In genomic region chr1:154971341-154971998, GRCh38 we compare ENCODE assay signal across 8 cellular contexts. TPM values are rescaled to one million over a fixed set of nuclear protein-coding genes. Genes with fewer than 3 reads are reported as not detected.
DNase-seq lines count a peak whose midpoint lies in the region; ATAC-seq, FAIRE-seq and TF ChIP-seq lines count a peak whose summit lies in the region.

No MANE protein-coding gene starts in this region.

- H2AFZ ChIP-seq in HepG2 (ENCODE audit: low read length): no peak overlapping the region

- no peak for TF ChIP-seq EP300 in HepG2 (IDR thresholded peaks at IDR 0.05; ENCODE audit: low read depth in 2 of 2, low read length in 2 of 2)
- TF ChIP-seq EP300 in HepG2 (CRISPR knock-in tag; IDR thresholded peaks at IDR 0.05; ENCODE audit: borderline replicate concordance): no peak
- peak in 1 of 4 donors; percentile 16 for TF ChIP-seq EP300 in upper lobe of left lung (IDR thresholded peaks at IDR 0.05)

- H3K4me3 ChIP-seq in HepG2 (replicated peaks in 1 of 3; ENCODE audit: insufficient read depth in 1 of 3, low read depth in 2 of 3, low read length in 3 of 3): peak overlapping the region in 1 of 3 experiments; percentile 75; a peak in 2 of 6 replicates
- peak overlapping the region in 3 of 4 donors; percentile 25 to 61 (median 31) for H3K4me3 ChIP-seq in upper lobe of left lung

- CTCF ChIA-PET in HepG2 (lab: Yijun Ruan, JAX; ENCODE audit: low intra/inter-chr PET ratio, low total read pairs): no interaction called here

- H3K9me3 ChIP-seq in HepG2 (ENCODE audit: low read length): no peaks in the 10 kb centered on the region
- no peaks in the 10 kb centered on the region for H3K9me3 ChIP-seq in upper lobe of left lung

- POLR2A ChIA-PET in HepG2 (lab: Yijun Ruan, JAX): interaction anchor here (0.8 to 6.6 kb wide), 23 partner anchors 10 to 155 kb away, joined by 3 to 148 read pairs (median 7); partner anchors contain the start of genes FLAD1, LENEP, PBXIP1 and PMVK

- in situ Hi-C loops in HepG2 (cut with HindIII; ENCODE audit: extremely low pct_ligation_motif_present, low pct_unique_long_range_greater_than_20kb): no loop called here

- FAIRE-seq in HepG2 (lab: Jason Lieb, UNC): no peak

- H3K36me3 ChIP-seq in HepG2 (replicated peaks in 1 of 2; ENCODE audit: control insufficient read depth in 1 of 2, insufficient read depth in 2 of 2, low read length in 2 of 2) (peaks cover 13 to 26% of the 10 kb centered on the region in 2 experiments; a peak in 4 of 5 replicates), upper lobe of left lung (peaks cover 9 to 30% (median 21%) of the 10 kb centered on the region in 4 donors)

- H3K9me3 Mint-ChIP-seq in activated T-cell treated with anti-CD3 and anti-CD28 coated beads, Interleukin-2, amount 50 U/mL, for 72 hours: no peaks in the 10 kb centered on the region

- H3K27ac ChIP-seq in angular gyrus (ENCODE audit: low read depth, low read length): peak overlapping the region; percentile 87
- H3K27ac ChIP-seq in HepG2 (ENCODE audit: extremely low read length, insufficient read depth, low read length): peak overlapping the region; percentile 100
- H3K27ac ChIP-seq in upper lobe of left lung: peak overlapping the region; percentile 97 to 99 (median 98)

- TF ChIP-seq POLR2A in HepG2 (IDR thresholded peaks at IDR 0.05; ENCODE audit: insufficient read depth in 1 of 2, low read depth in 2 of 2, low read length in 2 of 2): no peak; a peak in 1 of 4 replicates
- no peak for TF ChIP-seq POLR2A in upper lobe of left lung (IDR thresholded peaks at IDR 0.05)

- no TSS peak for BruUV-seq in HepG2 (replicated peaks; lab: Mats Ljungman, UMichigan)

- H3K27me3 Mint-ChIP-seq in activated T-cell treated with anti-CD3 and anti-CD28 coated beads, Interleukin-2, amount 50 U/mL, for 72 hours (ENCODE audit: low read depth): no peaks in the 10 kb centered on the region

- peak overlapping the region; percentile 78 for H3K27ac Mint-ChIP-seq in activated T-cell treated with anti-CD3 and anti-CD28 coated beads, Interleukin-2, amount 50 U/mL, for 72 hours

- no peak for DNase-seq in activated T-cell treated with anti-CD3 and anti-CD28 coated beads, Interleukin-2, amount 50 U/mL, for 72 hours
- no peak for DNase-seq in activated T-cell treated with anti-CD3 and anti-CD28 coated beads, Interleukin-2, amount 50 U/mL, for 48 hours
- no peak for DNase-seq in HepG2 (ENCODE audit: low spot score)
- peak in 1 of 2 donors; percentile 68 for DNase-seq in upper lobe of left lung
- no peak for DNase-seq in ecto neural progenitor cell (ENCODE audit: low spot score)
- DNase-seq in globus pallidus (ENCODE audit: low spot score): no peak
- no peak for DNase-seq in pons (ENCODE audit: low spot score)

- intact Hi-C loops in HepG2 (cut with micrococcal nuclease; ENCODE audit: unreplicated experiment): no loop called here

- H3K4me1 ChIP-seq in HepG2 (ENCODE audit: insufficient read depth, low read length): peaks cover 62% of the 10 kb centered on the region
- peaks cover 50 to 66% (median 64%) of the 10 kb centered on the region in 4 donors for H3K4me1 ChIP-seq in upper lobe of left lung

- peaks cover 59% of the 10 kb centered on the region for H3K79me2 ChIP-seq in HepG2 (ENCODE audit: insufficient read depth, low read length)

- no peak for ATAC-seq in activated T-cell treated with anti-CD3 and anti-CD28 coated beads, Interleukin-2, amount 50 U/mL, for 72 hours (replicated peaks in 1 of 2)
- ATAC-seq in HepG2: no peak
- no peak for ATAC-seq in upper lobe of left lung (ENCODE audit: low FRiP score in 2 of 2)

- H3K9ac ChIP-seq in HepG2 (ENCODE audit: insufficient read depth, low read depth, low read length): peak overlapping the region; percentile 63

- TF ChIP-seq RAD21 in HepG2 (CRISPR knock-in tag; IDR thresholded peaks at IDR 0.05): no peak

- 82% methylated on average over 10 of the region's 10 CpGs for WGBS in HepG2 (ENCODE audit: low lambda C conversion rate)
- 34 to 44% methylated on average over 10 of the region's 10 CpGs for WGBS in upper lobe of left lung, 2 donors

- peaks cover 4% of the 10 kb centered on the region in 2 donors for H3K36me3 Mint-ChIP-seq in activated T-cell treated with anti-CD3 and anti-CD28 coated beads, Interleukin-2, amount 50 U/mL, for 72 hours (ENCODE audit: insufficient read depth in 2 of 2)

- peak overlapping the region; percentile 100 for H3K4me2 ChIP-seq in HepG2 (ENCODE audit: low read depth, low read length)

- H3K4me3 Mint-ChIP-seq in activated T-cell treated with anti-CD3 and anti-CD28 coated beads, Interleukin-2, amount 50 U/mL, for 72 hours: peak overlapping the region; percentile 48 to 65

- H3K4me1 Mint-ChIP-seq in activated T-cell treated with anti-CD3 and anti-CD28 coated beads, Interleukin-2, amount 50 U/mL, for 72 hours (ENCODE audit: low read depth): peaks cover 44% of the 10 kb centered on the region

- TF ChIP-seq CTCF in HepG2 (CRISPR knock-in tag; IDR thresholded peaks at IDR 0.05) (no peak), upper lobe of left lung (IDR thresholded peaks at IDR 0.05) (no peak)

- no peaks in the 10 kb centered on the region for H4K20me1 ChIP-seq in HepG2 (ENCODE audit: insufficient read depth, low read length)

- H3K27me3 ChIP-seq in HepG2 (ENCODE audit: control insufficient read depth in 1 of 2, insufficient read depth in 2 of 2, low read length in 2 of 2) (no peaks in the 10 kb centered on the region; a peak in 1 of 5 replicates), upper lobe of left lung (no peaks in the 10 kb centered on the region)

RNA-seq across cellular contexts. Expression of gene SHC1, which starts 0.9 kb away (rescaled TPM):
- 10 to 100 TPM; 55.8 to 58.6 TPM for total RNA-seq in activated T-cell treated with anti-CD3 and anti-CD28 coated beads, Interleukin-2, amount 50 U/mL, for 72 hours
- total RNA-seq in HepG2 (2016; rRNA removed; fragmentation: Illumina TruSeq; extraction: Trizol): 52.0 and 55.0 TPM in 2 replicates
- total RNA-seq in HepG2 (2016; cell fraction: cytosol; rRNA removed; fragmentation: Illumina TruSeq; extraction: Trizol; ENCODE audit: low read depth): 10.4 and 11.4 TPM in 2 replicates
- 43.4 and 62.0 TPM in 2 replicates for total RNA-seq in HepG2 (2016; cell fraction: insoluble cytoplasmic fraction; rRNA removed; fragmentation: Illumina TruSeq; extraction: Trizol)
- total RNA-seq in HepG2 (2016; cell fraction: membrane; rRNA removed; fragmentation: Illumina TruSeq; extraction: Trizol): 32.4 and 34.5 TPM in 2 replicates
- 38.5 and 42.7 TPM in 2 replicates for total RNA-seq in HepG2 (2016; cell fraction: nucleus; rRNA removed; fragmentation: Illumina TruSeq; extraction: Trizol)
- polyA plus RNA-seq in HepG2 (2011; rRNA removed): 137 and 146 TPM in 2 replicates
- polyA plus RNA-seq in HepG2 (2011; cell fraction: cytosol; rRNA removed): 58.2 and 72.4 TPM in 2 replicates
- polyA plus RNA-seq in HepG2 (2011; cell fraction: nucleus; rRNA removed): 261 and 328 TPM in 2 replicates
- polyA plus RNA-seq in HepG2 (2012): 46.9 and 60.8 TPM in 2 replicates
- 13.4 and 13.5 TPM in 2 replicates for polyA plus RNA-seq in HepG2 (2016; cell fraction: cytosol; fragmentation: Illumina TruSeq; extraction: Trizol; ENCODE audit: low read depth)
- 59.8 and 73.1 TPM in 2 replicates for polyA plus RNA-seq in HepG2 (2016; cell fraction: insoluble cytoplasmic fraction; fragmentation: Illumina TruSeq; extraction: Trizol; ENCODE audit: low read depth)
- polyA plus RNA-seq in HepG2 (2016; cell fraction: membrane; fragmentation: Illumina TruSeq; extraction: Trizol; ENCODE audit: low read depth): 34.6 and 37.7 TPM in 2 replicates
- 141 and 171 TPM in 2 replicates for polyA plus RNA-seq in HepG2 (2016; cell fraction: nucleus; fragmentation: Illumina TruSeq; extraction: Trizol; ENCODE audit: insufficient read depth, low read depth)
- polyA minus RNA-seq in HepG2 (2011; rRNA and poly(A)+ RNA removed; ENCODE audit: low replicate concordance): 119 and 193 TPM in 2 replicates
- 49.8 and 52.4 TPM in 2 replicates for polyA minus RNA-seq in HepG2 (2011; cell fraction: cytosol; rRNA and poly(A)+ RNA removed)
- 37.5 and 41.5 TPM in 2 replicates for polyA minus RNA-seq in HepG2 (2011; cell fraction: nucleus; rRNA and poly(A)+ RNA removed)
- 100 to 1,000 TPM in 1 of 6 donors, 10 to 100 TPM in 5; 55.5 to 130 (median 69.1) TPM for total RNA-seq in upper lobe of left lung

RNA-seq across cellular contexts. Expression of gene CKS1B, which starts 3.0 kb away (rescaled TPM):
- total RNA-seq in activated T-cell treated with anti-CD3 and anti-CD28 coated beads, Interleukin-2, amount 50 U/mL, for 72 hours: 100 to 1,000 TPM; 251 to 304 TPM
- total RNA-seq in HepG2 (2016; rRNA removed; fragmentation: Illumina TruSeq; extraction: Trizol): 217 and 268 TPM in 2 replicates
- 95.8 and 111 TPM in 2 replicates for total RNA-seq in HepG2 (2016; cell fraction: cytosol; rRNA removed; fragmentation: Illumina TruSeq; extraction: Trizol; ENCODE audit: low read depth)
- total RNA-seq in HepG2 (2016; cell fraction: insoluble cytoplasmic fraction; rRNA removed; fragmentation: Illumina TruSeq; extraction: Trizol): 219 and 283 TPM in 2 replicates
- 160 and 171 TPM in 2 replicates for total RNA-seq in HepG2 (2016; cell fraction: membrane; rRNA removed; fragmentation: Illumina TruSeq; extraction: Trizol)
- total RNA-seq in HepG2 (2016; cell fraction: nucleus; rRNA removed; fragmentation: Illumina TruSeq; extraction: Trizol): 75.7 and 82.8 TPM in 2 replicates
- polyA plus RNA-seq in HepG2 (2011; rRNA removed): 122 and 222 TPM in 2 replicates
- 141 and 184 TPM in 2 replicates for polyA plus RNA-seq in HepG2 (2011; cell fraction: cytosol; rRNA removed)
- polyA plus RNA-seq in HepG2 (2011; cell fraction: nucleus; rRNA removed): 54.7 and 67.5 TPM in 2 replicates
- 103 and 128 TPM in 2 replicates for polyA plus RNA-seq in HepG2 (2012)
- 98.3 and 114 TPM in 2 replicates for polyA plus RNA-seq in HepG2 (2016; cell fraction: cytosol; fragmentation: Illumina TruSeq; extraction: Trizol; ENCODE audit: low read depth)
- polyA plus RNA-seq in HepG2 (2016; cell fraction: insoluble cytoplasmic fraction; fragmentation: Illumina TruSeq; extraction: Trizol; ENCODE audit: low read depth): 306 and 328 TPM in 2 replicates
- 149 and 155 TPM in 2 replicates for polyA plus RNA-seq in HepG2 (2016; cell fraction: membrane; fragmentation: Illumina TruSeq; extraction: Trizol; ENCODE audit: low read depth)
- polyA plus RNA-seq in HepG2 (2016; cell fraction: nucleus; fragmentation: Illumina TruSeq; extraction: Trizol; ENCODE audit: insufficient read depth, low read depth): 139 and 158 TPM in 2 replicates
- 89.2 and 369 TPM in 2 replicates for polyA minus RNA-seq in HepG2 (2011; rRNA and poly(A)+ RNA removed; ENCODE audit: low replicate concordance)
- polyA minus RNA-seq in HepG2 (2011; cell fraction: cytosol; rRNA and poly(A)+ RNA removed): 31.4 and 39.6 TPM in 2 replicates
- 20.0 and 31.2 TPM in 2 replicates for polyA minus RNA-seq in HepG2 (2011; cell fraction: nucleus; rRNA and poly(A)+ RNA removed)
- total RNA-seq in upper lobe of left lung: 10 to 100 TPM in 5 of 6 donors, 1 to 10 TPM in 1; 9.9 to 31.1 (median 22.5) TPM

RNA-seq across cellular contexts. Expression of gene PYGO2, which starts 9.9 kb away (rescaled TPM):
- 10 to 100 TPM; 43.6 to 45.3 TPM for total RNA-seq in activated T-cell treated with anti-CD3 and anti-CD28 coated beads, Interleukin-2, amount 50 U/mL, for 72 hours
- total RNA-seq in HepG2 (2016; rRNA removed; fragmentation: Illumina TruSeq; extraction: Trizol) (20.3 and 21.3 TPM in 2 replicates), upper lobe of left lung (10 to 100 TPM; 20.1 to 41.9 (median 27.5) TPM)
- total RNA-seq in HepG2 (2016; cell fraction: cytosol; rRNA removed; fragmentation: Illumina TruSeq; extraction: Trizol; ENCODE audit: low read depth): 3.2 and 3.5 TPM in 2 replicates
- total RNA-seq in HepG2 (2016; cell fraction: insoluble cytoplasmic fraction; rRNA removed; fragmentation: Illumina TruSeq; extraction: Trizol): 19.3 and 19.4 TPM in 2 replicates
- total RNA-seq in HepG2 (2016; cell fraction: membrane; rRNA removed; fragmentation: Illumina TruSeq; extraction: Trizol): 14.9 and 16.1 TPM in 2 replicates
- 10.9 and 15.3 TPM in 2 replicates for total RNA-seq in HepG2 (2016; cell fraction: nucleus; rRNA removed; fragmentation: Illumina TruSeq; extraction: Trizol)
- 21.8 and 24.3 TPM in 2 replicates for polyA plus RNA-seq in HepG2 (2011; rRNA removed)
- 16.5 and 18.4 TPM in 2 replicates for polyA plus RNA-seq in HepG2 (2011; cell fraction: cytosol; rRNA removed)
- polyA plus RNA-seq in HepG2 (2011; cell fraction: nucleus; rRNA removed): 31.3 and 35.1 TPM in 2 replicates
- 16.9 and 18.8 TPM in 2 replicates for polyA plus RNA-seq in HepG2 (2012)
- polyA plus RNA-seq in HepG2 (2016; cell fraction: cytosol; fragmentation: Illumina TruSeq; extraction: Trizol; ENCODE audit: low read depth): 3.3 TPM in 2 replicates
- polyA plus RNA-seq in HepG2 (2016; cell fraction: insoluble cytoplasmic fraction; fragmentation: Illumina TruSeq; extraction: Trizol; ENCODE audit: low read depth): 23.0 and 27.3 TPM in 2 replicates
- 11.9 and 12.7 TPM in 2 replicates for polyA plus RNA-seq in HepG2 (2016; cell fraction: membrane; fragmentation: Illumina TruSeq; extraction: Trizol; ENCODE audit: low read depth)
- 25.6 and 27.8 TPM in 2 replicates for polyA plus RNA-seq in HepG2 (2016; cell fraction: nucleus; fragmentation: Illumina TruSeq; extraction: Trizol; ENCODE audit: insufficient read depth, low read depth)
- polyA minus RNA-seq in HepG2 (2011; rRNA and poly(A)+ RNA removed; ENCODE audit: low replicate concordance): 20.6 and 39.8 TPM in 2 replicates
- 12.1 and 13.1 TPM in 2 replicates for polyA minus RNA-seq in HepG2 (2011; cell fraction: cytosol; rRNA and poly(A)+ RNA removed)
- 11.5 and 15.9 TPM in 2 replicates for polyA minus RNA-seq in HepG2 (2011; cell fraction: nucleus; rRNA and poly(A)+ RNA removed)

RNA-seq across cellular contexts. Expression of gene FLAD1, which starts 11.7 kb away (rescaled TPM):
- total RNA-seq in activated T-cell treated with anti-CD3 and anti-CD28 coated beads, Interleukin-2, amount 50 U/mL, for 72 hours: 10 to 100 TPM; 45.5 to 55.1 TPM
- total RNA-seq in HepG2 (2016; rRNA removed; fragmentation: Illumina TruSeq; extraction: Trizol) (32.8 and 32.9 TPM in 2 replicates), upper lobe of left lung (10 to 100 TPM; 15.6 to 62.9 (median 29.8) TPM)
- total RNA-seq in HepG2 (2016; cell fraction: cytosol; rRNA removed; fragmentation: Illumina TruSeq; extraction: Trizol; ENCODE audit: low read depth): 21.5 and 22.7 TPM in 2 replicates
- 29.0 and 37.1 TPM in 2 replicates for total RNA-seq in HepG2 (2016; cell fraction: insoluble cytoplasmic fraction; rRNA removed; fragmentation: Illumina TruSeq; extraction: Trizol)
- 23.4 and 27.9 TPM in 2 replicates for total RNA-seq in HepG2 (2016; cell fraction: membrane; rRNA removed; fragmentation: Illumina TruSeq; extraction: Trizol)
- total RNA-seq in HepG2 (2016; cell fraction: nucleus; rRNA removed; fragmentation: Illumina TruSeq; extraction: Trizol): 37.9 and 38.9 TPM in 2 replicates
- polyA plus RNA-seq in HepG2 (2011; rRNA removed): 25.9 and 30.3 TPM in 2 replicates
- 16.4 and 22.8 TPM in 2 replicates for polyA plus RNA-seq in HepG2 (2011; cell fraction: cytosol; rRNA removed)
- polyA plus RNA-seq in HepG2 (2011; cell fraction: nucleus; rRNA removed): 84.3 and 94.4 TPM in 2 replicates
- polyA plus RNA-seq in HepG2 (2012): 15.3 and 18.2 TPM in 2 replicates
- 17.3 and 18.3 TPM in 2 replicates for polyA plus RNA-seq in HepG2 (2016; cell fraction: cytosol; fragmentation: Illumina TruSeq; extraction: Trizol; ENCODE audit: low read depth)
- 28.5 and 31.1 TPM in 2 replicates for polyA plus RNA-seq in HepG2 (2016; cell fraction: insoluble cytoplasmic fraction; fragmentation: Illumina TruSeq; extraction: Trizol; ENCODE audit: low read depth)
- polyA plus RNA-seq in HepG2 (2016; cell fraction: membrane; fragmentation: Illumina TruSeq; extraction: Trizol; ENCODE audit: low read depth): 17.7 and 19.3 TPM in 2 replicates
- polyA plus RNA-seq in HepG2 (2016; cell fraction: nucleus; fragmentation: Illumina TruSeq; extraction: Trizol; ENCODE audit: insufficient read depth, low read depth): 64.3 and 72.6 TPM in 2 replicates
- 34.0 and 163 TPM in 2 replicates for polyA minus RNA-seq in HepG2 (2011; rRNA and poly(A)+ RNA removed; ENCODE audit: low replicate concordance)
- polyA minus RNA-seq in HepG2 (2011; cell fraction: cytosol; rRNA and poly(A)+ RNA removed): 7.6 and 9.5 TPM in 2 replicates
- 15.7 and 16.8 TPM in 2 replicates for polyA minus RNA-seq in HepG2 (2011; cell fraction: nucleus; rRNA and poly(A)+ RNA removed)

RNA-seq across cellular contexts. Expression of gene PBXIP1, which starts 15.6 kb away (rescaled TPM):
- total RNA-seq in activated T-cell treated with anti-CD3 and anti-CD28 coated beads, Interleukin-2, amount 50 U/mL, for 72 hours: 10 to 100 TPM; 28.0 to 48.0 TPM
- total RNA-seq in HepG2 (2016; rRNA removed; fragmentation: Illumina TruSeq; extraction: Trizol) (7.3 and 16.3 TPM in 2 replicates), upper lobe of left lung (100 to 1,000 TPM in 1 of 6 donors, 10 to 100 TPM in 5; 72.1 to 108 (median 83.7) TPM)
- 2.0 and 2.1 TPM in 2 replicates for total RNA-seq in HepG2 (2016; cell fraction: cytosol; rRNA removed; fragmentation: Illumina TruSeq; extraction: Trizol; ENCODE audit: low read depth)
- total RNA-seq in HepG2 (2016; cell fraction: insoluble cytoplasmic fraction; rRNA removed; fragmentation: Illumina TruSeq; extraction: Trizol): 5.9 and 16.8 TPM in 2 replicates
- total RNA-seq in HepG2 (2016; cell fraction: membrane; rRNA removed; fragmentation: Illumina TruSeq; extraction: Trizol): 2.1 and 2.2 TPM in 2 replicates
- total RNA-seq in HepG2 (2016; cell fraction: nucleus; rRNA removed; fragmentation: Illumina TruSeq; extraction: Trizol): 16.4 and 17.3 TPM in 2 replicates
- 31.9 and 40.0 TPM in 2 replicates for polyA plus RNA-seq in HepG2 (2011; rRNA removed)
- polyA plus RNA-seq in HepG2 (2011; cell fraction: cytosol; rRNA removed): 30.4 and 31.5 TPM in 2 replicates
- 31.2 and 36.7 TPM in 2 replicates for polyA plus RNA-seq in HepG2 (2011; cell fraction: nucleus; rRNA removed)
- 17.1 and 23.1 TPM in 2 replicates for polyA plus RNA-seq in HepG2 (2012)
- 0.68 and 0.86 TPM in 2 replicates for polyA plus RNA-seq in HepG2 (2016; cell fraction: cytosol; fragmentation: Illumina TruSeq; extraction: Trizol; ENCODE audit: low read depth)
- polyA plus RNA-seq in HepG2 (2016; cell fraction: insoluble cytoplasmic fraction; fragmentation: Illumina TruSeq; extraction: Trizol; ENCODE audit: low read depth): 5.1 and 5.5 TPM in 2 replicates
- 1.1 and 1.3 TPM in 2 replicates for polyA plus RNA-seq in HepG2 (2016; cell fraction: membrane; fragmentation: Illumina TruSeq; extraction: Trizol; ENCODE audit: low read depth)
- 22.7 and 24.2 TPM in 2 replicates for polyA plus RNA-seq in HepG2 (2016; cell fraction: nucleus; fragmentation: Illumina TruSeq; extraction: Trizol; ENCODE audit: insufficient read depth, low read depth)
- 25.2 and 29.8 TPM in 2 replicates for polyA minus RNA-seq in HepG2 (2011; rRNA and poly(A)+ RNA removed; ENCODE audit: low replicate concordance)
- 12.7 and 15.3 TPM in 2 replicates for polyA minus RNA-seq in HepG2 (2011; cell fraction: cytosol; rRNA and poly(A)+ RNA removed)
- 12.6 and 15.4 TPM in 2 replicates for polyA minus RNA-seq in HepG2 (2011; cell fraction: nucleus; rRNA and poly(A)+ RNA removed)
